ENCODE assay signal across 11 cellular contexts in genomic region chr1:12597792-12598191, GRCh38. TPM values are rescaled to one million over a fixed set of nuclear protein-coding genes. Genes with fewer than 3 reads are reported as not detected.
DNase-seq lines count a peak whose midpoint lies in the region; TF ChIP-seq lines count a peak whose summit lies in the region.
"Had no signal": no experiment of that assay in that cellular context is flagged by ENCODE, and none has a peak within 500 bp of the region (broad histone marks: within the 10 kb centered on the region; RNA-seq: fewer than 3 reads in every experiment).

No MANE protein-coding gene starts in this region.

- no peak for TF ChIP-seq CTCF in HFFc6 (IDR thresholded peaks at IDR 0.05)
- no peak for TF ChIP-seq CTCF in esophagus squamous epithelium (IDR thresholded peaks at IDR 0.05)

- H4K8ac ChIP-seq in neuronal stem cell (ENCODE audit: low read depth, low read length): no peak overlapping the region

- no peak overlapping the region for H2BK5ac ChIP-seq in neuronal stem cell (ENCODE audit: low read length)

- H3K4me1 ChIP-seq in BLaER1 (peaks cover 60% of the 10 kb centered on the region), esophagus squamous epithelium (peaks cover 87 to 100% (median 89%) of the 10 kb centered on the region in 3 donors), neuronal stem cell (ENCODE audit: control insufficient read depth in 2 of 2, insufficient read depth in 1 of 2, low read depth in 1 of 2, low read length in 2 of 2) (peaks cover 10 to 14% of the 10 kb centered on the region in 2 donors)

- H2AK5ac ChIP-seq in neuronal stem cell (ENCODE audit: low read depth, low read length): peak overlapping the region; percentile 23

- H3K36me3 ChIP-seq in BLaER1: no peaks in the 10 kb centered on the region
- H3K36me3 ChIP-seq in esophagus squamous epithelium: peaks cover 0 to 33% (median 0%) of the 10 kb centered on the region in 3 donors
- no peaks in the 10 kb centered on the region for H3K36me3 ChIP-seq in neuronal stem cell (replicated peaks in 1 of 2; ENCODE audit: control insufficient read depth in 2 of 2, insufficient read depth in 2 of 2, low read length in 2 of 2)

- no peak overlapping the region for H4K91ac ChIP-seq in neuronal stem cell (ENCODE audit: low read depth, low read length, poor library complexity)

- WGBS in esophagus squamous epithelium, 2 donors: 27 to 62% methylated on average over 5 to 9 of the region's 10 CpGs
- WGBS in neuronal stem cell (ENCODE audit: extremely low coverage in 2 of 2, insufficient read length in 2 of 2, insufficient replicate concordance in 1 of 2), 2 donors: no CpG with 5 or more reads among the region's 10 CpGs

- H3K27ac ChIP-seq in BLaER1: no peak overlapping the region
- peak overlapping the region; percentile 87 to 94 (median 92) for H3K27ac ChIP-seq in esophagus squamous epithelium
- H3K27ac ChIP-seq in neuronal stem cell (replicated peaks; ENCODE audit: low read length): no peak overlapping the region
- H3K27ac ChIP-seq: HL-60 had no signal

- H2AFZ ChIP-seq in neuronal stem cell (ENCODE audit: low read length): no peak overlapping the region

- no peak overlapping the region for H3K9ac ChIP-seq in BLaER1
- H3K9ac ChIP-seq in neuronal stem cell (ENCODE audit: low read depth, low read length, poor library complexity): no peak overlapping the region

- no peaks in the 10 kb centered on the region for H3K9me3 ChIP-seq in BLaER1
- no peaks in the 10 kb centered on the region for H3K9me3 ChIP-seq in esophagus squamous epithelium
- H3K9me3 ChIP-seq in neuronal stem cell (replicated peaks in 1 of 2; ENCODE audit: control insufficient read depth in 2 of 2, insufficient read depth in 1 of 2, low read depth in 1 of 2, low read length in 2 of 2): no peaks in the 10 kb centered on the region

- H3K4me1 Mint-ChIP-seq in HFFc6 (ENCODE audit: low read depth): peaks cover 61% of the 10 kb centered on the region
- H3K4me1 Mint-ChIP-seq in activated T-helper 2 cell treated with anti-CD3 and anti-CD28 coated beads, Interferon-gamma antibody, Interleukin-2, Interleukin-4, amounts not matched to agents 10 μg/mL and 5 μg/mL and 100 μg/mL, durations not matched to agents 14 hours and 24 hours and 36 hours (ENCODE audit: low read depth): peaks cover 21% of the 10 kb centered on the region

- no peak overlapping the region for H3K14ac ChIP-seq in neuronal stem cell (ENCODE audit: low read length)

- no peak for TF ChIP-seq POLR2A in esophagus squamous epithelium (IDR thresholded peaks at IDR 0.05)

- H3K23ac ChIP-seq in neuronal stem cell (ENCODE audit: low read depth, low read length, poor library complexity): no peak overlapping the region

- H3K4ac ChIP-seq in neuronal stem cell (ENCODE audit: low read length): no peak overlapping the region

- no peaks in the 10 kb centered on the region for H4K20me1 ChIP-seq in BLaER1

- no peak overlapping the region for H3K4me3 Mint-ChIP-seq in HFFc6
- no peak overlapping the region for H3K4me3 Mint-ChIP-seq in activated T-helper 2 cell treated with anti-CD3 and anti-CD28 coated beads, Interferon-gamma antibody, Interleukin-2, Interleukin-4, amounts not matched to agents 10 μg/mL and 5 μg/mL and 100 μg/mL, durations not matched to agents 14 hours and 24 hours and 36 hours (ENCODE audit: low read depth)

- H3K27me3 Mint-ChIP-seq in HFFc6 (ENCODE audit: insufficient read depth): peaks cover 25% of the 10 kb centered on the region
- peaks cover 7% of the 10 kb centered on the region for H3K27me3 Mint-ChIP-seq in activated T-helper 2 cell treated with anti-CD3 and anti-CD28 coated beads, Interferon-gamma antibody, Interleukin-2, Interleukin-4, amounts not matched to agents 10 μg/mL and 5 μg/mL and 100 μg/mL, durations not matched to agents 14 hours and 24 hours and 36 hours (ENCODE audit: low read depth)

- H2BK15ac ChIP-seq in neuronal stem cell (ENCODE audit: low read length): no peak overlapping the region

- H3K27ac Mint-ChIP-seq in HFFc6: peak overlapping the region; percentile 27; the same call in 1 of the 2 replicates
- H3K27ac Mint-ChIP-seq in activated T-helper 2 cell treated with anti-CD3 and anti-CD28 coated beads, Interferon-gamma antibody, Interleukin-2, Interleukin-4, amounts not matched to agents 10 μg/mL and 5 μg/mL and 100 μg/mL, durations not matched to agents 14 hours and 24 hours and 36 hours: no peak overlapping the region

- H3K9me3 Mint-ChIP-seq in HFFc6: no peaks in the 10 kb centered on the region
- no peaks in the 10 kb centered on the region for H3K9me3 Mint-ChIP-seq in activated T-helper 2 cell treated with anti-CD3 and anti-CD28 coated beads, Interferon-gamma antibody, Interleukin-2, Interleukin-4, amounts not matched to agents 10 μg/mL and 5 μg/mL and 100 μg/mL, durations not matched to agents 14 hours and 24 hours and 36 hours

- H3K36me3 Mint-ChIP-seq in HFFc6 (ENCODE audit: low read depth): no peaks in the 10 kb centered on the region
- H3K36me3 Mint-ChIP-seq in activated T-helper 2 cell treated with anti-CD3 and anti-CD28 coated beads, Interferon-gamma antibody, Interleukin-2, Interleukin-4, amounts not matched to agents 10 μg/mL and 5 μg/mL and 100 μg/mL, durations not matched to agents 14 hours and 24 hours and 36 hours (ENCODE audit: low read depth): peaks cover 18% of the 10 kb centered on the region

- no peak overlapping the region for H3K18ac ChIP-seq in neuronal stem cell (ENCODE audit: low read length)

- H3K27me3 ChIP-seq in BLaER1 (no peaks in the 10 kb centered on the region; the same call in 1 of the 2 replicates), esophagus squamous epithelium (no peaks in the 10 kb centered on the region), neuronal stem cell (ENCODE audit: control insufficient read depth in 3 of 3, insufficient read depth in 3 of 3, low read depth in 1 of 3, low read length in 3 of 3) (peaks cover 0 to 49% (median 18%) of the 10 kb centered on the region in 3 experiments)

- H3K79me1 ChIP-seq in neuronal stem cell (ENCODE audit: low read depth, low read length): no peaks in the 10 kb centered on the region

- peak overlapping the region; percentile 46 for H3K4me2 ChIP-seq in BLaER1
- H3K4me2 ChIP-seq in neuronal stem cell (ENCODE audit: insufficient read depth, low read length, poor library complexity, severe bottlenecking): no peak overlapping the region

- H2BK120ac ChIP-seq in neuronal stem cell (ENCODE audit: low read depth, low read length): no peak overlapping the region

- H2BK12ac ChIP-seq in neuronal stem cell (ENCODE audit: low read length): no peak overlapping the region

- H3K4me3 ChIP-seq in BLaER1 (no peak overlapping the region), esophagus squamous epithelium (no peak overlapping the region), neuronal stem cell (ENCODE audit: low read length in 2 of 2) (no peak overlapping the region)

- DNase-seq in HFFc6 (no peak), esophagus squamous epithelium (lab: John Stamatoyannopoulos, UW) (no peak), neuronal stem cell (ENCODE audit: low spot score) (no peak), KG1 (lab: John Stamatoyannopoulos, UW) (no peak), NCI-H1105 (lab: John Stamatoyannopoulos, UW) (no peak), T-helper 2 cell (no peak)
- no peak for DNase-seq in activated T-helper 2 cell treated with anti-CD3 and anti-CD28 coated beads, Interferon-gamma antibody, Interleukin-2, Interleukin-4, amounts not matched to agents 10 μg/mL and 5 μg/mL and 100 μg/mL, durations not matched to agents 14 hours and 24 hours and 36 hours (ENCODE audit: low spot score)
- DNase-seq: mesendoderm, NCI-H1694 had no signal

- intact Hi-C loops in esophagus squamous epithelium (cut with DNase I): no loop called here
- intact Hi-C loops in activated T-helper 2 cell treated with anti-CD3 and anti-CD28 coated beads, Interferon-gamma antibody, Interleukin-2, Interleukin-4, amounts not matched to agents 10 μg/mL and 5 μg/mL and 100 μg/mL, durations not matched to agents 14 hours and 24 hours and 36 hours (cut with micrococcal nuclease): no loop called here

RNA-seq across cellular contexts. Expression of gene DHRS3, which starts 20.2 kb away (rescaled TPM):
- 10 to 100 TPM in 4 of 6 experiments, 1 to 10 TPM in 2; 6.0 to 29.1 (median 27.1) TPM for total RNA-seq in HFFc6 (2021; fragmentation: NEBNext Ultra II Directional; extraction: Animal tissue kit (Norgen Biotek cat#: 25700))
- 100 to 1,000 TPM in 3 of 4 donors, 10 to 100 TPM in 1; 87.7 to 166 (median 117) TPM for total RNA-seq in esophagus squamous epithelium
- polyA plus RNA-seq in neuronal stem cell (2013, experiment 1 of 2): 0.75 TPM
- 0.76 TPM for polyA plus RNA-seq in neuronal stem cell (2013, experiment 2 of 2)
- 93.6 and 95.2 TPM in 2 replicates for total RNA-seq in activated T-helper 2 cell treated with anti-CD3 and anti-CD28 coated beads, Interferon-gamma antibody, Interleukin-2, Interleukin-4, amounts not matched to agents 10 μg/mL and 5 μg/mL and 100 μg/mL, durations not matched to agents 14 hours and 24 hours and 36 hours

RNA-seq across cellular contexts. Expression of gene AADACL4, which starts 46.1 kb away (rescaled TPM):
- total RNA-seq in HFFc6 (2021; fragmentation: NEBNext Ultra II Directional; extraction: Animal tissue kit (Norgen Biotek cat#: 25700)): not detected
- total RNA-seq in esophagus squamous epithelium: not detected
- not detected for polyA plus RNA-seq in neuronal stem cell (2013, experiment 1 of 2)
- not detected for polyA plus RNA-seq in neuronal stem cell (2013, experiment 2 of 2)
- not detected in 2 replicates for total RNA-seq in activated T-helper 2 cell treated with anti-CD3 and anti-CD28 coated beads, Interferon-gamma antibody, Interleukin-2, Interleukin-4, amounts not matched to agents 10 μg/mL and 5 μg/mL and 100 μg/mL, durations not matched to agents 14 hours and 24 hours and 36 hours

Comparison
In these comparisons a context has a peak if more than half of its experiments do, and no peak if none do; other contexts are left out.
1. H3K27ac ChIP-seq: peak in esophagus squamous epithelium (4 of 4); none in BLaER1 (single experiment) and neuronal stem cell (single experiment).